In genomic region chr1:191693797-191694196, GRCh38 we compare ENCODE assay signal across 29 cellular contexts.
"Had no signal": no experiment of that assay in that cellular context is flagged by ENCODE, and none has a peak within 500 bp of the region (broad histone marks: within the 10 kb centered on the region; RNA-seq: fewer than 3 reads in every experiment).

No MANE protein-coding gene starts in this region.

- H3K4me1 Mint-ChIP-seq: stimulated activated effector memory CD8-positive, alpha-beta T cell treated with anti-CD3 and anti-CD28 coated beads, Interleukin-12 subunit alpha, Interleukin-12 subunit beta, amount 100 ng/mL, for 72 hours; stimulated activated memory B cell treated with anti-CD40 and anti-IgM and Interleukin-4, amounts not matched to agents 10 μg/mL and 1 μg/mL and 100 μg/mL, for 72 hours; stimulated activated naive B cell treated with anti-CD40 and anti-IgM and Interleukin-4, amounts not matched to agents 10 μg/mL and 1 μg/mL and 100 μg/mL, for 72 hours; stimulated activated naive CD8-positive, alpha-beta T cell treated with anti-CD3 and anti-CD28 coated beads, Interleukin-15, amount 100 ng/mL, for 72 hours had no signal

- H3K27me3 Mint-ChIP-seq: stimulated activated memory B cell treated with anti-CD40 and anti-IgM and Interleukin-4, amounts not matched to agents 10 μg/mL and 1 μg/mL and 100 μg/mL, for 72 hours; stimulated activated naive B cell treated with anti-CD40 and anti-IgM and Interleukin-4, amounts not matched to agents 10 μg/mL and 1 μg/mL and 100 μg/mL, for 72 hours; stimulated activated naive CD8-positive, alpha-beta T cell treated with anti-CD3 and anti-CD28 coated beads, Interleukin-15, amount 100 ng/mL, for 72 hours; stimulated activated naive CD8-positive, alpha-beta T cell treated with anti-CD3 and anti-CD28 coated beads, Interleukin-15, Interleukin-2, amounts not matched to agents 100 ng/mL and 50 ng/mL, for 24 hours; type B pancreatic cell had no signal

- H3K4me1 ChIP-seq: stomach, suprapubic skin, testis, thyroid gland, tibial artery, tibial nerve, transverse colon, upper lobe of left lung, upper lobe of right lung, uterus, vagina had no signal

- H3K9me3 Mint-ChIP-seq: type B pancreatic cell had no signal

- FAIRE-seq: urothelium cell line had no signal

- H3K27me3 ChIP-seq: stomach, suprapubic skin, testis, thyroid gland, tibial artery, tibial nerve, transverse colon, upper lobe of left lung, upper lobe of right lung, uterus, vagina had no signal

- H3K27ac Mint-ChIP-seq: stimulated activated effector memory CD8-positive, alpha-beta T cell treated with anti-CD3 and anti-CD28 coated beads, Interleukin-12 subunit alpha, Interleukin-12 subunit beta, amount 100 ng/mL, for 72 hours; stimulated activated memory B cell treated with anti-CD40 and anti-IgM and Interleukin-4, amounts not matched to agents 10 μg/mL and 1 μg/mL and 100 μg/mL, for 72 hours; stimulated activated naive B cell treated with anti-CD40 and anti-IgM and Interleukin-4, amounts not matched to agents 10 μg/mL and 1 μg/mL and 100 μg/mL, for 72 hours; stimulated activated naive CD8-positive, alpha-beta T cell treated with anti-CD3 and anti-CD28 coated beads, Interleukin-15, amount 100 ng/mL, for 72 hours; stimulated activated naive CD8-positive, alpha-beta T cell treated with anti-CD3 and anti-CD28 coated beads, Interleukin-15, Interleukin-2, amounts not matched to agents 100 ng/mL and 50 ng/mL, for 24 hours; type B pancreatic cell had no signal

- DNase-seq: stimulated activated CD4-positive, alpha-beta T cell treated with anti-CD3 and anti-CD28 coated beads, Interleukin-2, amount 100 ng/mL, for 48 hours; stimulated activated CD4-positive, alpha-beta T cell treated with anti-CD3 and anti-CD28 coated beads, Interleukin-4, amount 100 ng/mL, for 1 hour; stimulated activated CD4-positive, alpha-beta T cell treated with anti-CD3 and anti-CD28 coated beads, Interleukin-4, amount 100 ng/mL, for 24 hours; stimulated activated CD4-positive, alpha-beta T cell treated with anti-CD3 and anti-CD28 coated beads, Interleukin-4, amount 100 ng/mL, for 4 hours; stimulated activated CD8-positive, alpha-beta memory T cell treated with anti-CD3 and anti-CD28 coated beads, Interleukin-4, amount 100 ng/mL, for 48 hours; stimulated activated naive B cell treated with anti-CD40 and anti-IgM and Interleukin-4, amounts not matched to agents 10 μg/mL and 1 μg/mL and 100 μg/mL, for 72 hours; stimulated activated naive CD4-positive, alpha-beta T cell; stimulated activated naive CD4-positive, alpha-beta T cell treated with Interleukin-2 at 50 U/mL for 16 hours; stimulated activated naive CD8-positive, alpha-beta T cell treated with anti-CD3 and anti-CD28 coated beads, Interleukin-15, amount 100 ng/mL, for 72 hours; stimulated activated naive CD8-positive, alpha-beta T cell treated with anti-CD3 and anti-CD28 coated beads, Interleukin-15, Interleukin-2, amounts not matched to agents 100 U/mL and 50 U/mL, for 24 hours; stomach; substantia nigra; testis; thyroid gland; tibial artery; transverse colon; trophoblast cell; upper lobe of left lung; upper lobe of right lung; uterus had no signal

- H3K4me3 ChIP-seq: stomach, suprapubic skin, testis, thoracic aorta, thyroid gland, tibial artery, tibial nerve, transverse colon, upper lobe of left lung, upper lobe of right lung, uterus, vagina had no signal

- H3K9me3 ChIP-seq: testis, thoracic aorta, thyroid gland, tibial nerve, transverse colon, upper lobe of right lung, uterus, vagina had no signal

- H3K36me3 ChIP-seq: stomach, suprapubic skin, thoracic aorta, thyroid gland, tibial artery, tibial nerve, transverse colon, upper lobe of left lung, upper lobe of right lung, vagina had no signal

- H3K27ac ChIP-seq: stomach, suprapubic skin, testis, thoracic aorta, thyroid gland, tibial artery, tibial nerve, transverse colon, upper lobe of left lung, upper lobe of right lung, uterus, vagina had no signal

- H3K4me3 Mint-ChIP-seq: stimulated activated effector memory CD8-positive, alpha-beta T cell treated with anti-CD3 and anti-CD28 coated beads, Interleukin-12 subunit alpha, Interleukin-12 subunit beta, amount 100 ng/mL, for 72 hours; stimulated activated memory B cell treated with anti-CD40 and anti-IgM and Interleukin-4, amounts not matched to agents 10 μg/mL and 1 μg/mL and 100 μg/mL, for 72 hours; stimulated activated naive B cell treated with anti-CD40 and anti-IgM and Interleukin-4, amounts not matched to agents 10 μg/mL and 1 μg/mL and 100 μg/mL, for 72 hours; stimulated activated naive CD8-positive, alpha-beta T cell treated with anti-CD3 and anti-CD28 coated beads, Interleukin-15, amount 100 ng/mL, for 72 hours; stimulated activated naive CD8-positive, alpha-beta T cell treated with anti-CD3 and anti-CD28 coated beads, Interleukin-15, Interleukin-2, amounts not matched to agents 100 ng/mL and 50 ng/mL, for 24 hours; type B pancreatic cell had no signal

- ATAC-seq: stimulated activated effector memory CD8-positive, alpha-beta T cell treated with anti-CD3 and anti-CD28 coated beads, Interleukin-12 subunit alpha, Interleukin-12 subunit beta, amount 100 ng/mL, for 72 hours; stimulated activated memory B cell treated with anti-CD40 and anti-IgM and Interleukin-4, amounts not matched to agents 10 μg/mL and 1 μg/mL and 100 μg/mL, for 72 hours; stimulated activated naive B cell treated with anti-CD40 and anti-IgM and Interleukin-4, amounts not matched to agents 10 μg/mL and 1 μg/mL and 100 μg/mL, for 72 hours; stimulated activated naive CD8-positive, alpha-beta T cell treated with anti-CD3 and anti-CD28 coated beads, Interleukin-15, amount 100 ng/mL, for 72 hours; stimulated activated naive CD8-positive, alpha-beta T cell treated with anti-CD3 and anti-CD28 coated beads, Interleukin-15, Interleukin-2, amounts not matched to agents 100 U/mL and 50 U/mL, for 24 hours; upper lobe of right lung had no signal

- H3K36me3 Mint-ChIP-seq: stimulated activated effector memory CD8-positive, alpha-beta T cell treated with anti-CD3 and anti-CD28 coated beads, Interleukin-12 subunit alpha, Interleukin-12 subunit beta, amount 100 ng/mL, for 72 hours; stimulated activated memory B cell treated with anti-CD40 and anti-IgM and Interleukin-4, amounts not matched to agents 10 μg/mL and 1 μg/mL and 100 μg/mL, for 72 hours; stimulated activated naive B cell treated with anti-CD40 and anti-IgM and Interleukin-4, amounts not matched to agents 10 μg/mL and 1 μg/mL and 100 μg/mL, for 72 hours; type B pancreatic cell had no signal
